In genomic region chr10:80461208-80462183, GRCh38 we compare ENCODE assay signal across 8 cellular contexts. TPM values are rescaled to one million over a fixed set of nuclear protein-coding genes. Genes with fewer than 3 reads are reported as not detected.
DNase-seq lines count a peak whose midpoint lies in the region; ATAC-seq and TF ChIP-seq lines count a peak whose summit lies in the region.

No MANE protein-coding gene starts in this region.

- H3K9me3 ChIP-seq in liver (ENCODE audit: control insufficient read depth in 4 of 4, low read length in 3 of 4) (no peaks in the 10 kb centered on the region), tibial nerve (no peaks in the 10 kb centered on the region)

- peak overlapping the region; percentile 77 for H3K27ac ChIP-seq in angular gyrus (ENCODE audit: low read depth, low read length)
- H3K27ac ChIP-seq in liver (ENCODE audit: low read depth in 1 of 2, low read length in 2 of 2), result peak overlapping the region; percentile 38 to 59
- peak overlapping the region; percentile 81 to 99 (median 90) for H3K27ac ChIP-seq in tibial nerve

- TF ChIP-seq EP300 in tibial nerve (IDR thresholded peaks at IDR 0.05), result no peak

- no peak for TF ChIP-seq POLR2A in tibial nerve (IDR thresholded peaks at IDR 0.05)

- TF ChIP-seq CTCF in liver (IDR thresholded peaks at IDR 0.05; ENCODE audit: low read depth, low read length, missing input control) (no peak), tibial nerve (IDR thresholded peaks at IDR 0.05) (no peak)

- H3K4me3 ChIP-seq in liver (ENCODE audit: low read depth in 1 of 3, low read length in 3 of 3) (no peak overlapping the region), tibial nerve (peak overlapping the region in 2 of 4 donors; percentile 11 to 30)

- no peak overlapping the region for H3K9ac ChIP-seq in liver (ENCODE audit: low read depth in 1 of 2, low read length in 2 of 2)

- peak; percentile 63 for DNase-seq in activated effector memory CD4-positive, alpha-beta T cell treated with anti-CD3 and anti-CD28 coated beads, Interleukin-2, amount 50 U/mL, for 16 hours
- DNase-seq in activated effector memory CD4-positive, alpha-beta T cell treated with Interleukin-2 at 50 U/mL for 16 hours, result no peak
- DNase-seq in tibial nerve (ENCODE audit: low spot score in 2 of 2), result no peak
- DNase-seq in NCI-H446 treated with DMSO at 0.1 percent for 48 hours (lab: John Stamatoyannopoulos, UW), result no peak

- TF ChIP-seq RAD21 in liver (IDR thresholded peaks at IDR 0.05), result no peak

- ATAC-seq in HG03378 (IDR thresholded peaks at IDR 0.05; ENCODE audit: unreplicated experiment) (no peak), HG03108 (IDR thresholded peaks at IDR 0.05; ENCODE audit: unreplicated experiment) (no peak)

- H3K36me3 ChIP-seq in liver (ENCODE audit: control insufficient read depth in 4 of 4, insufficient read depth in 3 of 4, low read depth in 1 of 4, low read length in 3 of 4) (no peaks in the 10 kb centered on the region), tibial nerve (no peaks in the 10 kb centered on the region)

- H3K27me3 ChIP-seq in liver (ENCODE audit: control insufficient read depth in 4 of 4, insufficient read depth in 4 of 4, low read length in 3 of 4) (no peaks in the 10 kb centered on the region), tibial nerve (no peaks in the 10 kb centered on the region)

- H3K4me1 ChIP-seq in liver (ENCODE audit: control insufficient read depth in 4 of 4, insufficient read depth in 4 of 4, low read length in 3 of 4) (peaks cover 10 to 56% (median 39%) of the 10 kb centered on the region in 4 donors), tibial nerve (peaks cover 0 to 100% (median 97%) of the 10 kb centered on the region in 4 donors)

- 64% methylated on average over 8 of the region's 8 CpGs for WGBS in liver
- WGBS in tibial nerve, 2 donors, result 56 to 60% methylated on average over 8 of the region's 8 CpGs

TF ChIP-seq in liver, 16 proteins besides CTCF, POLR2A, EP300 and RAD21:
- TF ChIP-seq FOXA2 (IDR thresholded peaks at IDR 0.05) (no peak), SP1 (IDR thresholded peaks at IDR 0.05) (no peak), MAX (IDR thresholded peaks at IDR 0.05) (no peak), ATF3 (IDR thresholded peaks at IDR 0.05) (no peak), ZBTB33 (IDR thresholded peaks at IDR 0.05) (no peak), RXRA (IDR thresholded peaks at IDR 0.05) (no peak), NR2F2 (IDR thresholded peaks at IDR 0.05) (no peak), YY1 (IDR thresholded peaks at IDR 0.05) (no peak), REST (IDR thresholded peaks at IDR 0.05) (no peak), FOXA1 (IDR thresholded peaks at IDR 0.05) (no peak), HNF4G (IDR thresholded peaks at IDR 0.05) (no peak), GABPA (IDR thresholded peaks at IDR 0.05 in 1 of 2, conservative IDR thresholded peaks at IDR 0.05 in 1 of 2) (no peak), HNF4A (conservative IDR thresholded peaks at IDR 0.05) (no peak), EGR1 (IDR thresholded peaks at IDR 0.05; ENCODE audit: low read depth in 2 of 2) (no peak)
TF ChIP-seq in liver: peak in this region for 0.

RNA-seq across cellular contexts. Expression of gene TSPAN14, which starts 7.4 kb away (rescaled TPM):
- 10 to 100 TPM; 27.0 to 36.8 TPM for total RNA-seq in liver
- 10 to 100 TPM; 19.9 to 27.6 TPM for polyA plus RNA-seq in liver
- 100 to 1,000 TPM; 123 to 163 (median 150) TPM for total RNA-seq in tibial nerve

RNA-seq across cellular contexts. Expression of gene PRXL2A, which starts 53.1 kb away (rescaled TPM):
- total RNA-seq in liver (10 to 100 TPM; 48.5 to 51.2 TPM), tibial nerve (100 to 1,000 TPM in 3 of 4 donors, 10 to 100 TPM in 1; 94.5 to 176 (median 128) TPM)
- polyA plus RNA-seq in liver, result 10 to 100 TPM; 56.9 to 87.4 TPM
